39 cellular contexts compared by ENCODE assay signal in genomic region chr12:120376416-120376815, GRCh38. TPM values are rescaled to one million over a fixed set of nuclear protein-coding genes. Genes with fewer than 3 reads are reported as not detected.
DNase-seq lines count a peak whose midpoint lies in the region; ATAC-seq and TF ChIP-seq lines count a peak whose summit lies in the region.
"Had no signal": no experiment of that assay in that cellular context is flagged by ENCODE, and none has a peak within 500 bp of the region (broad histone marks: within the 10 kb centered on the region; RNA-seq: fewer than 3 reads in every experiment).

No MANE protein-coding gene starts in this region.

- H3K27me3 Mint-ChIP-seq in endodermal cell (ENCODE audit: insufficient read depth), result no peaks in the 10 kb centered on the region

- H2BK120ac ChIP-seq in trophoblast cell (ENCODE audit: insufficient read depth, low read length, poor library complexity), result no peak overlapping the region

- H2AFZ ChIP-seq in trophoblast cell (ENCODE audit: insufficient read depth, low read length, poor library complexity), result no peak overlapping the region

- intact Hi-C loops in Panc1 (cut with micrococcal nuclease; ENCODE audit: unreplicated experiment), result no loop called here

- H3K27me3 ChIP-seq in Panc1 (ENCODE audit: control insufficient read depth, insufficient read depth, low read length) (peaks cover 2% of the 10 kb centered on the region; the same call in 1 of the 2 replicates), endodermal cell (ENCODE audit: control insufficient read depth, insufficient read depth, low read length, poor library complexity, severe bottlenecking) (no peaks in the 10 kb centered on the region), trophoblast cell (ENCODE audit: insufficient read depth, low read length) (no peaks in the 10 kb centered on the region)
- H3K27me3 ChIP-seq: ascending aorta had no signal

- peak; percentile 58 for ATAC-seq in Panc1
- ATAC-seq: activated CD8-positive, alpha-beta memory T cell treated with anti-CD3 and anti-CD28 coated beads, Interleukin-2, amount 10 ng/mL, durations not matched to agents 7 days and 5 days; activated T-cell treated with anti-CD3 and anti-CD28 coated beads, Interleukin-2, amount 50 U/mL, for 4 hours; effector memory CD8-positive, alpha-beta T cell; heart left ventricle; lower lobe of right lung; mucosa of descending colon; natural killer cell treated with Interleukin-12 subunit alpha and Interleukin-12 subunit beta and Interleukin-15 and Interleukin-18, amount 100 ng/mL, for 72 hours; stimulated activated effector memory CD8-positive, alpha-beta T cell treated with anti-CD3 and anti-CD28 coated beads, Interleukin-12 subunit alpha, Interleukin-12 subunit beta, amount 100 ng/mL, for 72 hours had no signal

- in situ Hi-C loops in Panc1 (cut with HindIII; ENCODE audit: low pct_unique_long_range_greater_than_20kb, low sequenced_read_pairs), result no loop called here

- H4K91ac ChIP-seq in trophoblast cell (ENCODE audit: low read depth, low read length), result no peak overlapping the region

- TF ChIP-seq CTCF in Panc1 (IDR thresholded peaks at IDR 0.05), result no peak
- no peak for TF ChIP-seq CTCF in endodermal cell (conservative IDR thresholded peaks at IDR 0.05)
- no peak for TF ChIP-seq CTCF in coronary artery (IDR thresholded peaks at IDR 0.05)

- no peak overlapping the region for H3K4me2 ChIP-seq in trophoblast cell (ENCODE audit: low read length)

- H3K4me3 ChIP-seq in Panc1 (ENCODE audit: low read depth in 2 of 2, low read length in 2 of 2), result no peak overlapping the region
- H3K4me3 ChIP-seq in endodermal cell (ENCODE audit: low read length), result no peak overlapping the region
- H3K4me3 ChIP-seq in trophoblast cell (ENCODE audit: low read depth, low read length), result no peak overlapping the region
- no peak overlapping the region for H3K4me3 ChIP-seq in coronary artery
- H3K4me3 ChIP-seq: ascending aorta, esophagus muscularis mucosa, heart left ventricle, lower lobe of right lung, mucosa of descending colon, SK-N-MC, transverse colon had no signal

- no peak overlapping the region for H2BK12ac ChIP-seq in trophoblast cell (ENCODE audit: low read length)

- H3K4me1 ChIP-seq in Panc1 (ENCODE audit: control insufficient read depth, insufficient read depth, low read length), result peaks cover 9% of the 10 kb centered on the region
- H3K4me1 ChIP-seq in endodermal cell (ENCODE audit: control insufficient read depth, insufficient read depth, low read length), result no peaks in the 10 kb centered on the region
- no peaks in the 10 kb centered on the region for H3K4me1 ChIP-seq in trophoblast cell (ENCODE audit: control insufficient read depth in 1 of 2, insufficient read depth in 2 of 2, low read length in 2 of 2)
- H3K4me1 ChIP-seq: ascending aorta, esophagus muscularis mucosa, lower lobe of right lung, transverse colon had no signal

- CTCF ChIA-PET in Panc1 (lab: Charles Lee), result interaction anchor here (1.2 kb wide), 1 partner anchor 10 kb away, joined by 6 read pairs; no protein-coding TSS in a partner anchor

- no peak overlapping the region for H4K8ac ChIP-seq in trophoblast cell (ENCODE audit: low read depth, low read length)

- no peak overlapping the region for H3K4me3 Mint-ChIP-seq in endodermal cell
- H3K4me3 Mint-ChIP-seq: activated CD8-positive, alpha-beta memory T cell treated with anti-CD3 and anti-CD28 coated beads, Interleukin-2, amount 10 ng/mL, durations not matched to agents 7 days and 5 days; activated naive CD8-positive, alpha-beta T cell treated with anti-CD3 and anti-CD28 coated beads, Interleukin-2, amount 10 ng/mL, durations not matched to agents 7 days and 5 days; activated T-cell treated with anti-CD3 and anti-CD28 coated beads, Interleukin-2, amount 50 U/mL, for 4 hours; effector memory CD8-positive, alpha-beta T cell; natural killer cell treated with Interleukin-12 subunit alpha and Interleukin-12 subunit beta and Interleukin-15 and Interleukin-18, amount 100 ng/mL, for 72 hours; stimulated activated effector memory CD8-positive, alpha-beta T cell treated with anti-CD3 and anti-CD28 coated beads, Interleukin-12 subunit alpha, Interleukin-12 subunit beta, amount 100 ng/mL, for 72 hours; T-helper 1 cell treated with Interleukin-12 subunit alpha and Interleukin-12 subunit beta and Interleukin-4 antibody, amounts not matched to agents 30 μg/mL and 1 μg/mL, for 36 hours had no signal

- H3K79me2 ChIP-seq in trophoblast cell (ENCODE audit: control insufficient read depth, insufficient read depth, low read length, poor library complexity), result no peaks in the 10 kb centered on the region

- no peak overlapping the region for H3K23ac ChIP-seq in trophoblast cell (ENCODE audit: low read length)

- no peak overlapping the region for H4K12ac ChIP-seq in trophoblast cell (ENCODE audit: low read depth, low read length)

- no peaks in the 10 kb centered on the region for H3K36me3 Mint-ChIP-seq in endodermal cell (ENCODE audit: low read depth)
- H3K36me3 Mint-ChIP-seq: activated CD8-positive, alpha-beta memory T cell treated with anti-CD3 and anti-CD28 coated beads, Interleukin-2, amount 10 ng/mL, durations not matched to agents 7 days and 5 days; activated naive CD8-positive, alpha-beta T cell treated with anti-CD3 and anti-CD28 coated beads, Interleukin-2, amount 10 ng/mL, durations not matched to agents 7 days and 5 days; natural killer cell treated with Interleukin-12 subunit alpha and Interleukin-12 subunit beta and Interleukin-15 and Interleukin-18, amount 100 ng/mL, for 72 hours; stimulated activated effector memory CD8-positive, alpha-beta T cell treated with anti-CD3 and anti-CD28 coated beads, Interleukin-12 subunit alpha, Interleukin-12 subunit beta, amount 100 ng/mL, for 72 hours had no signal

- peak; percentile 29 for DNase-seq in DMS53 (lab: John Stamatoyannopoulos, UW)
- no peak for DNase-seq in DMS53 treated with DMSO at 0.1 percent for 48 hours (lab: John Stamatoyannopoulos, UW; ENCODE audit: unreplicated experiment)
- no peak for DNase-seq in Panc1 (ENCODE audit: low read depth, low spot score)
- peak; percentile 76 for DNase-seq in endodermal cell
- DNase-seq in trophoblast cell, result peak; percentile 34 to 38
- no peak for DNase-seq in coronary artery (ENCODE audit: low spot score)
- no peak for DNase-seq in hippocampal formation (lab: John Stamatoyannopoulos, UW)
- no peak for DNase-seq in ureter (ENCODE audit: low spot score)
- DNase-seq: activated CD8-positive, alpha-beta memory T cell treated with anti-CD3 and anti-CD28 coated beads, Interleukin-2, amount 10 ng/mL, durations not matched to agents 7 days and 5 days; activated gamma-delta T cell treated with Interleukin-2 at 50 U/mL for 16 hours; activated naive CD8-positive, alpha-beta T cell treated with anti-CD3 and anti-CD28 coated beads, Interleukin-2, amount 10 ng/mL, durations not matched to agents 7 days and 5 days; activated T-cell treated with anti-CD3 and anti-CD28 coated beads, Interleukin-2, amount 50 U/mL, for 4 hours; Calu3; central memory CD4-positive, alpha-beta T cell; DND-41; effector memory CD8-positive, alpha-beta T cell; foreskin fibroblast; H7; heart left ventricle; Karpas-422; kidney glomerular epithelial cell; lower lobe of right lung; mucosa of descending colon; MV-4-11; NCI-H1436; NCI-H2081; NCI-H748 treated with DMSO at 0.1 percent for 48 hours; transverse colon had no signal

- H3K9me3 ChIP-seq in Panc1 (ENCODE audit: control insufficient read depth, insufficient read depth, low read depth, low read length) (no peaks in the 10 kb centered on the region), endodermal cell (ENCODE audit: control insufficient read depth, low read length) (no peaks in the 10 kb centered on the region), trophoblast cell (ENCODE audit: insufficient read depth, low read depth, low read length) (no peaks in the 10 kb centered on the region)
- H3K9me3 ChIP-seq: ascending aorta, esophagus muscularis mucosa, heart left ventricle, lower lobe of right lung, mucosa of descending colon, transverse colon had no signal

- no peaks in the 10 kb centered on the region for H3K79me1 ChIP-seq in trophoblast cell (ENCODE audit: low read length)

- H3K27ac ChIP-seq in Panc1 (ENCODE audit: low read length), result no peak overlapping the region
- no peak overlapping the region for H3K27ac ChIP-seq in endodermal cell (ENCODE audit: low read depth, low read length)
- H3K27ac ChIP-seq in trophoblast cell (ENCODE audit: low read depth, low read length), result no peak overlapping the region
- H3K27ac ChIP-seq in coronary artery, result no peak overlapping the region
- H3K27ac ChIP-seq: 22Rv1, ascending aorta, esophagus muscularis mucosa, heart left ventricle, HL-60, lower lobe of right lung, SK-N-MC, transverse colon had no signal

- no peaks in the 10 kb centered on the region for H3K9me3 Mint-ChIP-seq in endodermal cell
- H3K9me3 Mint-ChIP-seq: activated naive CD8-positive, alpha-beta T cell treated with anti-CD3 and anti-CD28 coated beads, Interleukin-2, amount 10 ng/mL, durations not matched to agents 7 days and 5 days; activated T-cell treated with anti-CD3 and anti-CD28 coated beads, Interleukin-2, amount 50 U/mL, for 4 hours; effector memory CD8-positive, alpha-beta T cell; natural killer cell treated with Interleukin-12 subunit alpha and Interleukin-12 subunit beta and Interleukin-15 and Interleukin-18, amount 100 ng/mL, for 72 hours; stimulated activated effector memory CD8-positive, alpha-beta T cell treated with anti-CD3 and anti-CD28 coated beads, Interleukin-12 subunit alpha, Interleukin-12 subunit beta, amount 100 ng/mL, for 72 hours; T-helper 1 cell treated with Interleukin-12 subunit alpha and Interleukin-12 subunit beta and Interleukin-4 antibody, amounts not matched to agents 30 μg/mL and 1 μg/mL, for 36 hours had no signal

- H3K27ac Mint-ChIP-seq in endodermal cell, result peak overlapping the region; percentile 39
- H3K27ac Mint-ChIP-seq: activated CD8-positive, alpha-beta memory T cell treated with anti-CD3 and anti-CD28 coated beads, Interleukin-2, amount 10 ng/mL, durations not matched to agents 7 days and 5 days; activated naive CD8-positive, alpha-beta T cell treated with anti-CD3 and anti-CD28 coated beads, Interleukin-2, amount 10 ng/mL, durations not matched to agents 7 days and 5 days; effector memory CD8-positive, alpha-beta T cell; natural killer cell treated with Interleukin-12 subunit alpha and Interleukin-12 subunit beta and Interleukin-15 and Interleukin-18, amount 100 ng/mL, for 72 hours; stimulated activated effector memory CD8-positive, alpha-beta T cell treated with anti-CD3 and anti-CD28 coated beads, Interleukin-12 subunit alpha, Interleukin-12 subunit beta, amount 100 ng/mL, for 72 hours; T-helper 1 cell treated with Interleukin-12 subunit alpha and Interleukin-12 subunit beta and Interleukin-4 antibody, amounts not matched to agents 30 μg/mL and 1 μg/mL, for 36 hours had no signal

- H3K4me1 Mint-ChIP-seq in endodermal cell, result peaks cover 29% of the 10 kb centered on the region
- H3K4me1 Mint-ChIP-seq: activated CD8-positive, alpha-beta memory T cell treated with anti-CD3 and anti-CD28 coated beads, Interleukin-2, amount 10 ng/mL, durations not matched to agents 7 days and 5 days; activated naive CD8-positive, alpha-beta T cell treated with anti-CD3 and anti-CD28 coated beads, Interleukin-2, amount 10 ng/mL, durations not matched to agents 7 days and 5 days; stimulated activated effector memory CD8-positive, alpha-beta T cell treated with anti-CD3 and anti-CD28 coated beads, Interleukin-12 subunit alpha, Interleukin-12 subunit beta, amount 100 ng/mL, for 72 hours had no signal

- 36 to 76% methylated on average over 2 to 5 of the region's 5 CpGs for whole genome bisulfite sequencing in endodermal cell (ENCODE audit: insufficient coverage in 1 of 2, insufficient read length in 1 of 2), 2 experiments
- WGBS in trophoblast cell (ENCODE audit: extremely low coverage, insufficient coverage, insufficient read length), result no CpG with 5 or more reads among the region's 5 CpGs

- no TSS peak for BruUV-seq in Panc1 (replicated peaks; lab: Mats Ljungman, UMichigan)

- H3K9ac ChIP-seq in endodermal cell (ENCODE audit: extremely low read depth, low read length, poor library complexity, severe bottlenecking) (no peak overlapping the region), trophoblast cell (ENCODE audit: low read length) (no peak overlapping the region)

- H3K36me3 ChIP-seq in Panc1 (ENCODE audit: control insufficient read depth, insufficient read depth, low read length) (no peaks in the 10 kb centered on the region), endodermal cell (ENCODE audit: control insufficient read depth, insufficient read depth, low read length) (no peaks in the 10 kb centered on the region), trophoblast cell (ENCODE audit: control insufficient read depth in 1 of 2, insufficient read depth in 2 of 2, low read length in 2 of 2) (no peaks in the 10 kb centered on the region)
- H3K36me3 ChIP-seq: ascending aorta, esophagus muscularis mucosa, heart left ventricle, lower lobe of right lung, transverse colon had no signal

- no peak overlapping the region for H2AK5ac ChIP-seq in trophoblast cell (ENCODE audit: low read length)

- H3K4ac ChIP-seq in trophoblast cell (ENCODE audit: low read depth, low read length), result no peak overlapping the region

- no peak overlapping the region for H3K18ac ChIP-seq in trophoblast cell (ENCODE audit: low read length)

- no peak overlapping the region for H3K14ac ChIP-seq in trophoblast cell (ENCODE audit: low read length)

- no peak overlapping the region for H2BK5ac ChIP-seq in trophoblast cell (ENCODE audit: low read depth, low read length, poor library complexity)

- POLR2A ChIA-PET in Panc1 (lab: Charles Lee), result interaction anchor here (0.6 kb wide), 1 partner anchor 35 kb away, joined by 4 read pairs; no protein-coding TSS in a partner anchor

RNA-seq across cellular contexts. Expression of gene MSI1, which starts 7.5 kb away (rescaled TPM):
- total RNA-seq in Panc1 (2021; ENCODE audit: unreplicated experiment) (4.1 TPM), endodermal cell (100 to 1,000 TPM in 1 of 2 donors, 10 to 100 TPM in 1; 92.8 to 105 TPM), ureter (1.4 TPM)
- 2.6 TPM for polyA plus RNA-seq in Panc1 (2012; ENCODE audit: insufficient read length)
- polyA plus RNA-seq in endodermal cell (2013, experiment 1 of 2), result 123 TPM
- 104 TPM for polyA plus RNA-seq in endodermal cell (2013, experiment 2 of 2)
- polyA plus RNA-seq in trophoblast cell (2013), result 6.1 and 6.8 TPM in 2 replicates
- total RNA-seq: activated naive CD8-positive, alpha-beta T cell treated with anti-CD3 and anti-CD28 coated beads, Interleukin-2, amount 10 ng/mL, durations not matched to agents 7 days and 5 days; natural killer cell treated with Interleukin-12 subunit alpha and Interleukin-12 subunit beta and Interleukin-15 and Interleukin-18, amount 100 ng/mL, for 72 hours; subcutaneous adipose tissue had no signal

RNA-seq across cellular contexts. Expression of gene PLA2G1B, which starts 48.8 kb away (rescaled TPM):
- total RNA-seq in Panc1 (2021; ENCODE audit: unreplicated experiment) (0.69 TPM), endodermal cell (not detected), ureter (not detected)
- not detected for polyA plus RNA-seq in Panc1 (2012; ENCODE audit: insufficient read length)
- not detected for polyA plus RNA-seq in endodermal cell (2013, experiment 1 of 2)
- not detected for polyA plus RNA-seq in endodermal cell (2013, experiment 2 of 2)
- not detected in 2 replicates for polyA plus RNA-seq in trophoblast cell (2013)
- total RNA-seq: activated CD8-positive, alpha-beta memory T cell treated with anti-CD3 and anti-CD28 coated beads, Interleukin-2, amount 10 ng/mL, durations not matched to agents 7 days and 5 days; activated naive CD8-positive, alpha-beta T cell treated with anti-CD3 and anti-CD28 coated beads, Interleukin-2, amount 10 ng/mL, durations not matched to agents 7 days and 5 days; ascending aorta; Calu3; esophagus muscularis mucosa; H7; mucosa of descending colon; natural killer cell treated with Interleukin-12 subunit alpha and Interleukin-12 subunit beta and Interleukin-15 and Interleukin-18, amount 100 ng/mL, for 72 hours; omental fat pad; skeletal muscle tissue; subcutaneous adipose tissue; transverse colon had no signal
- polyA plus RNA-seq: heart left ventricle had no signal

Comparison
In these comparisons a context has a peak if more than half of its experiments do, and no peak if none do; other contexts are left out.
1. DNase-seq: peak in DMS53 (single experiment), endodermal cell (single experiment) and trophoblast cell (2 of 2); none in DMS53 treated with DMSO at 0.1 percent for 48 hours (single experiment), Panc1 (single experiment), coronary artery (single experiment), hippocampal formation (0 of 2) and ureter (single experiment).
2. RNA of gene MSI1, which starts 7.5 kb away (total RNA-seq): 92.8 to 105 TPM in endodermal cell; 4.1 TPM in Panc1 (single experiment) and 1.4 TPM in ureter (single experiment); every median in the first group is over 10 times any median in the second.